ENCODE assay signal across 15 cellular contexts in the genomic region with DNA sequence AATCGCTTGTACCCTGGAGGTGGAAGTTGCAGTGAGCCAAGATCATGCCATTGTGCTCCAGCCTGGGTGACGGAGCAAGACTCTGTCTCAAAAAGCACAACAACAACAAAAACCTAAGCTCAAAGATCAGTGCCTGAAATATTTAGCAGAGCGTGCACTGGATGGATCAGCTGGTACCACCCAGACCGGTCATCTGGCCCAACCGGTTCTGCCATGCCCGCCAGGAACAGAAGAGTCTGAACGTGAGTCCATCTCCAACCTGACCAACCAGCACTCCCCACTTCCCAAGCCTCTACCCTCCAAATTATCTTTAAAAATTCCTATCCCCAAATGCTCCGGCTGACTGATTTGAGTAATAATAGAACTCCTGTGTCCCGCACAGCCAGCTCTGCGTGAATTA. TPM values are rescaled to one million over a fixed set of nuclear protein-coding genes. Genes with fewer than 3 reads are reported as not detected.
A peak's percentile ranks its signal among the peaks of the same experiment; 100 is the strongest.
DNase-seq lines count a peak whose midpoint lies in the region; ATAC-seq, FAIRE-seq and TF ChIP-seq lines count a peak whose summit lies in the region.
"Had no signal": no experiment of that assay in that cellular context is flagged by ENCODE, and none has a peak within 500 bp of the region (broad histone marks: within the 10 kb centered on the region; RNA-seq: fewer than 3 reads in every experiment).

No MANE protein-coding gene starts in this region.

- in situ Hi-C loops in KBM-7 (cut with MboI; ENCODE audit: low pct_unique_long_range_greater_than_20kb, low sequenced_read_pairs), result loop anchor here (10.0 kb wide), 1 partner anchor 143 kb away; no protein-coding TSS in a partner anchor

- H3K9ac ChIP-seq in astrocyte (ENCODE audit: low read length), result no peak overlapping the region

- H3K4me1 ChIP-seq in GM23338 (ENCODE audit: insufficient read depth) (peaks cover 7% of the 10 kb centered on the region; the same call in 1 of the 2 replicates), astrocyte (ENCODE audit: insufficient read depth, low read length) (peaks cover 6% of the 10 kb centered on the region), tibial nerve (peaks cover 0 to 37% (median 10%) of the 10 kb centered on the region in 4 donors)

- H3K9me3 Mint-ChIP-seq in GM23338 (no peaks in the 10 kb centered on the region), astrocyte (ENCODE audit: unreplicated experiment) (no peaks in the 10 kb centered on the region), nephron (no peaks in the 10 kb centered on the region)

- H3K4me3 ChIP-seq in GM23338 (no peak overlapping the region), astrocyte (ENCODE audit: insufficient read depth, low read depth, low read length) (no peak overlapping the region), tibial nerve (no peak overlapping the region)

- H3K27ac Mint-ChIP-seq in GM23338 (no peak overlapping the region), astrocyte (ENCODE audit: unreplicated experiment) (no peak overlapping the region), nephron (peak overlapping the region; percentile 84 to 99 (median 99))

- DNase-seq in GM23338 (ENCODE audit: low spot score) (no peak), astrocyte (ENCODE audit: low read depth) (no peak), ecto neural progenitor cell (ENCODE audit: low spot score) (no peak), tibial nerve (ENCODE audit: low spot score in 2 of 2) (no peak), cerebellar nuclear complex (lab: John Stamatoyannopoulos, UW) (no peak), KBM-7 (no peak)
- DNase-seq: central memory CD4-positive, alpha-beta T cell; NCI-H1092 treated with DMSO at 0.1 percent for 48 hours; NCI-H526 treated with DMSO at 0.1 percent for 48 hours; nucleus accumbens; stimulated activated CD4-positive, alpha-beta T cell treated with anti-CD3 and anti-CD28 coated beads, Interleukin-1b, Interleukin-23, amount 100 ng/mL, for 48 hours had no signal

- no peak for FAIRE-seq in astrocyte (lab: Jason Lieb, UNC)

- H3K4me2 ChIP-seq in GM23338 (no peak overlapping the region), astrocyte (ENCODE audit: low read length) (no peak overlapping the region)

- no peaks in the 10 kb centered on the region for H3K9me2 ChIP-seq in GM23338 (ENCODE audit: insufficient read depth)

- TF ChIP-seq POLR2A in tibial nerve (IDR thresholded peaks at IDR 0.05), result no peak

- peaks cover 29% of the 10 kb centered on the region for H3K79me2 ChIP-seq in GM23338 (replicated peaks; ENCODE audit: insufficient read depth)
- H3K79me2 ChIP-seq in astrocyte (ENCODE audit: insufficient read depth, low read length), result peaks cover 30% of the 10 kb centered on the region

- no peaks in the 10 kb centered on the region for H3K9me3 ChIP-seq in astrocyte (ENCODE audit: insufficient read depth, low read depth, low read length)
- H3K9me3 ChIP-seq in tibial nerve, result no peaks in the 10 kb centered on the region

- 0 out of 2 replicates have a peak, but pooled peaks cover 4% of the 10 kb centered on the region for H3F3A ChIP-seq in GM23338 (replicated peaks; ENCODE audit: low read depth)

- H4K20me1 ChIP-seq in GM23338 (replicated peaks; ENCODE audit: insufficient read depth) (no peaks in the 10 kb centered on the region; the same call in 1 of the 2 replicates), astrocyte (ENCODE audit: insufficient read depth, low read length) (no peaks in the 10 kb centered on the region)

- no peak for TF ChIP-seq CTCF in 22Rv1 (IDR thresholded peaks at IDR 0.05)
- no peak for TF ChIP-seq CTCF in GM23338 (conservative IDR thresholded peaks at IDR 0.05; ENCODE audit: low read depth in 2 of 2)
- TF ChIP-seq CTCF in astrocyte (IDR thresholded peaks at IDR 0.05; ENCODE audit: insufficient read depth, low read depth, low read length), result no peak
- no peak for TF ChIP-seq CTCF in nephron (IDR thresholded peaks at IDR 0.05; ENCODE audit: unreplicated experiment in 3 of 3)
- no peak for TF ChIP-seq CTCF in tibial nerve (IDR thresholded peaks at IDR 0.05)

- peak overlapping the region; percentile 93 for H3K4me3 Mint-ChIP-seq in GM23338
- peak overlapping the region; percentile 95 for H3K4me3 Mint-ChIP-seq in astrocyte (ENCODE audit: unreplicated experiment)
- peak overlapping the region; percentile 80 to 96 (median 82) for H3K4me3 Mint-ChIP-seq in nephron

- H2AFZ ChIP-seq in GM23338 (no peak overlapping the region), astrocyte (ENCODE audit: low read depth, low read length) (no peak overlapping the region)

- no peaks in the 10 kb centered on the region for H3K36me3 Mint-ChIP-seq in GM23338 (ENCODE audit: low read depth)
- no peaks in the 10 kb centered on the region for H3K36me3 Mint-ChIP-seq in astrocyte (ENCODE audit: low read depth, unreplicated experiment)
- peaks cover 3% of the 10 kb centered on the region for H3K36me3 Mint-ChIP-seq in nephron (ENCODE audit: low read depth)

- H3K4me1 Mint-ChIP-seq in GM23338, result 0 out of 3 replicates have a peak, but pooled peaks cover 2% of the 10 kb centered on the region
- H3K4me1 Mint-ChIP-seq in astrocyte (ENCODE audit: low read depth, unreplicated experiment), result peaks cover 4% of the 10 kb centered on the region
- peaks cover 9% of the 10 kb centered on the region for H3K4me1 Mint-ChIP-seq in nephron

- H3K36me3 ChIP-seq in GM23338 (ENCODE audit: insufficient read depth) (no peaks in the 10 kb centered on the region), astrocyte (ENCODE audit: insufficient read depth, low read length) (no peaks in the 10 kb centered on the region), tibial nerve (peaks cover 0 to 13% (median 0%) of the 10 kb centered on the region in 3 donors)

- WGBS in tibial nerve, 2 donors, result 86 to 95% methylated on average over 10 of the region's 10 CpGs

- TF ChIP-seq EP300 in tibial nerve (IDR thresholded peaks at IDR 0.05), result no peak

- no peaks in the 10 kb centered on the region for H3K27me3 ChIP-seq in GM23338 (ENCODE audit: insufficient read depth)
- H3K27me3 ChIP-seq in astrocyte (ENCODE audit: insufficient read depth, low read length), result no peaks in the 10 kb centered on the region
- H3K27me3 ChIP-seq in tibial nerve, result no peaks in the 10 kb centered on the region

- peaks cover 11% of the 10 kb centered on the region for H3K27me3 Mint-ChIP-seq in GM23338 (ENCODE audit: insufficient read depth, low read depth, poor library complexity)
- no peaks in the 10 kb centered on the region for H3K27me3 Mint-ChIP-seq in astrocyte (ENCODE audit: low read depth, unreplicated experiment)
- H3K27me3 Mint-ChIP-seq in nephron (ENCODE audit: low read depth), result no peaks in the 10 kb centered on the region

- H3K27ac ChIP-seq in 22Rv1 (peak overlapping the region; percentile 84), GM23338 (ENCODE audit: low read depth) (no peak overlapping the region), astrocyte (ENCODE audit: low read depth, low read length) (no peak overlapping the region), tibial nerve (peak overlapping the region in 2 of 4 donors; percentile 92 to 94)

- ATAC-seq in GM23338, result no peak

TF ChIP-seq in GM23338, 12 proteins besides CTCF, POLR2A, EP300 and RAD21 (continues in another document):
- TF ChIP-seq, protein P1, sequence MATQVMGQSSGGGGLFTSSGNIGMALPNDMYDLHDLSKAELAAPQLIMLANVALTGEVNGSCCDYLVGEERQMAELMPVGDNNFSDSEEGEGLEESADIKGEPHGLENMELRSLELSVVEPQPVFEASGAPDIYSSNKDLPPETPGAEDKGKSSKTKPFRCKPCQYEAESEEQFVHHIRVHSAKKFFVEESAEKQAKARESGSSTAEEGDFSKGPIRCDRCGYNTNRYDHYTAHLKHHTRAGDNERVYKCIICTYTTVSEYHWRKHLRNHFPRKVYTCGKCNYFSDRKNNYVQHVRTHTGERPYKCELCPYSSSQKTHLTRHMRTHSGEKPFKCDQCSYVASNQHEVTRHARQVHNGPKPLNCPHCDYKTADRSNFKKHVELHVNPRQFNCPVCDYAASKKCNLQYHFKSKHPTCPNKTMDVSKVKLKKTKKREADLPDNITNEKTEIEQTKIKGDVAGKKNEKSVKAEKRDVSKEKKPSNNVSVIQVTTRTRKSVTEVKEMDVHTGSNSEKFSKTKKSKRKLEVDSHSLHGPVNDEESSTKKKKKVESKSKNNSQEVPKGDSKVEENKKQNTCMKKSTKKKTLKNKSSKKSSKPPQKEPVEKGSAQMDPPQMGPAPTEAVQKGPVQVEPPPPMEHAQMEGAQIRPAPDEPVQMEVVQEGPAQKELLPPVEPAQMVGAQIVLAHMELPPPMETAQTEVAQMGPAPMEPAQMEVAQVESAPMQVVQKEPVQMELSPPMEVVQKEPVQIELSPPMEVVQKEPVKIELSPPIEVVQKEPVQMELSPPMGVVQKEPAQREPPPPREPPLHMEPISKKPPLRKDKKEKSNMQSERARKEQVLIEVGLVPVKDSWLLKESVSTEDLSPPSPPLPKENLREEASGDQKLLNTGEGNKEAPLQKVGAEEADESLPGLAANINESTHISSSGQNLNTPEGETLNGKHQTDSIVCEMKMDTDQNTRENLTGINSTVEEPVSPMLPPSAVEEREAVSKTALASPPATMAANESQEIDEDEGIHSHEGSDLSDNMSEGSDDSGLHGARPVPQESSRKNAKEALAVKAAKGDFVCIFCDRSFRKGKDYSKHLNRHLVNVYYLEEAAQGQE (IDR thresholded peaks at IDR 0.05; ENCODE audit: unreplicated experiment), result no peak
- TF ChIP-seq EZH2 (IDR thresholded peaks at IDR 0.05; ENCODE audit: low read depth, unreplicated experiment) (no peak), ZNF331 (CRISPR knock-in tag; IDR thresholded peaks at IDR 0.05; ENCODE audit: low read depth) (no peak), NANOG (IDR thresholded peaks at IDR 0.05; ENCODE audit: borderline replicate concordance) (no peak)

RNA-seq across cellular contexts. Expression of a gene that starts 1.5 kb away (rescaled TPM):
- 14.2 and 23.9 TPM in 2 replicates for total RNA-seq in GM23338 (2014; rRNA removed; shearing (Covaris generic))
- 25.8 and 27.1 TPM in 2 replicates for polyA plus RNA-seq in GM23338 (2016; fragmentation: Nextera tagmentation; extraction: Ambion mirVana)
- total RNA-seq in astrocyte (12.7 and 13.5 TPM in 2 replicates), tibial nerve (10 to 100 TPM in 3 of 4 donors, 1 to 10 TPM in 1; 8.7 to 18.6 (median 13.5) TPM)

RNA-seq across cellular contexts. Expression of a gene that starts 7.6 kb away (rescaled TPM):
- total RNA-seq in GM23338 (2014; rRNA removed; shearing (Covaris generic)), result 24.8 and 28.7 TPM in 2 replicates
- polyA plus RNA-seq in GM23338 (2016; fragmentation: Nextera tagmentation; extraction: Ambion mirVana), result 10.8 and 16.7 TPM in 2 replicates
- total RNA-seq in astrocyte (10.7 and 11.1 TPM in 2 replicates), tibial nerve (10 to 100 TPM; 34.3 to 70.5 (median 45.0) TPM)

RNA-seq across cellular contexts. Expression of a gene that starts 8.8 kb away (rescaled TPM):
- total RNA-seq in GM23338 (2014; rRNA removed; shearing (Covaris generic)), result not detected in 2 replicates
- polyA plus RNA-seq in GM23338 (2016; fragmentation: Nextera tagmentation; extraction: Ambion mirVana), result not detected in 2 replicates
- not detected in 2 replicates for total RNA-seq in astrocyte
- total RNA-seq in tibial nerve, result 1 to 10 TPM in 1 of 4 donors, not detected in 3; 1.1 TPM
- total RNA-seq: kidney epithelial cell, subcutaneous adipose tissue had no signal

RNA-seq across cellular contexts. Expression of a gene that starts 22.3 kb away (rescaled TPM):
- total RNA-seq in GM23338 (2014; rRNA removed; shearing (Covaris generic)), result not detected in 2 replicates
- polyA plus RNA-seq in GM23338 (2016; fragmentation: Nextera tagmentation; extraction: Ambion mirVana), result 0.31 and 0.49 TPM in 2 replicates
- total RNA-seq in astrocyte, result 1.4 and 1.5 TPM in 2 replicates
- 1 to 10 TPM in 2 of 4 donors, under 1 TPM in 1, not detected in 1; 0.44 to 3.0 (median 2.7) TPM for total RNA-seq in tibial nerve

RNA-seq across cellular contexts. Expression of a gene that starts 52.8 kb away (rescaled TPM):
- 35.9 and 53.8 TPM in 2 replicates for total RNA-seq in GM23338 (2014; rRNA removed; shearing (Covaris generic))
- 13.8 and 17.4 TPM in 2 replicates for polyA plus RNA-seq in GM23338 (2016; fragmentation: Nextera tagmentation; extraction: Ambion mirVana)
- 66.7 and 67.2 TPM in 2 replicates for total RNA-seq in astrocyte
- total RNA-seq in tibial nerve, result 100 to 1,000 TPM in 2 of 4 donors, 10 to 100 TPM in 2; 38.7 to 136 (median 73.1) TPM

Comparison
In these comparisons a context has a peak if more than half of its experiments do, and no peak if none do; other contexts are left out.
1. H3K27ac Mint-ChIP-seq: peak in nephron (3 of 3); none in GM23338 (single experiment) and astrocyte (single experiment).
2. Peak in every context shown above with its lines, with median percentiles within 50 percentile points of each other: H3K4me3 Mint-ChIP-seq.